Comparison of ENCODE assay signal across 8 cellular contexts in genomic region chr12:48189331-48190125, GRCh38. TPM values are rescaled to one million over a fixed set of nuclear protein-coding genes. Genes with fewer than 3 reads are reported as not detected.
DNase-seq lines count a peak whose midpoint lies in the region; ATAC-seq lines count a peak whose summit lies in the region.

No MANE protein-coding gene starts in this region.

- peak; percentile 61 for ATAC-seq in HG02798 (IDR thresholded peaks at IDR 0.05; ENCODE audit: poor library complexity, unreplicated experiment)
- ATAC-seq in GM18519 (IDR thresholded peaks at IDR 0.05; ENCODE audit: low FRiP score, unreplicated experiment): no peak

- H3K36me3 Mint-ChIP-seq in activated CD4-positive, alpha-beta T cell treated with anti-CD3 and anti-CD28 coated beads, Interleukin-2, amount 10 ng/mL, durations not matched to agents 24 days and 14 days (ENCODE audit: low read depth): peaks cover 2% of the 10 kb centered on the region

- no peaks in the 10 kb centered on the region for H3K9me3 Mint-ChIP-seq in activated CD4-positive, alpha-beta T cell treated with anti-CD3 and anti-CD28 coated beads, Interleukin-2, amount 10 ng/mL, durations not matched to agents 24 days and 14 days

- intact Hi-C loops in activated CD4-positive, alpha-beta T cell treated with anti-CD3 and anti-CD28 coated beads, Interleukin-2, amount 10 ng/mL, durations not matched to agents 24 days and 14 days (cut with micrococcal nuclease): loop anchor here (5.0 to 10.0 kb wide), 5 partner anchors 187 to 625 kb away; partner anchors contain the start of genes CACNB3, COL2A1, TMEM106C and VDR

- H3K27me3 Mint-ChIP-seq in activated CD4-positive, alpha-beta T cell treated with anti-CD3 and anti-CD28 coated beads, Interleukin-2, amount 10 ng/mL, durations not matched to agents 24 days and 14 days: peaks cover 67% of the 10 kb centered on the region

- no peak overlapping the region for H3K27ac Mint-ChIP-seq in activated CD4-positive, alpha-beta T cell treated with anti-CD3 and anti-CD28 coated beads, Interleukin-2, amount 10 ng/mL, durations not matched to agents 24 days and 14 days

- DNase-seq in ELF-1 (ENCODE audit: low read depth, low spot score) (peak; percentile 82), NCI-H446 (lab: John Stamatoyannopoulos, UW) (peak; percentile 21 to 58), dermis microvascular lymphatic vessel endothelial cell (ENCODE audit: low read depth in 2 of 2) (peak; percentile 34 to 65), lung microvascular endothelial cell (ENCODE audit: low read depth in 2 of 2) (peak; percentile 72)
- DNase-seq in activated CD4-positive, alpha-beta T cell treated with anti-CD3 and anti-CD28 coated beads, Interleukin-2, amount 10 ng/mL, durations not matched to agents 24 days and 14 days: peak; percentile 92
- DNase-seq in stimulated activated CD8-positive, alpha-beta memory T cell treated with anti-CD3 and anti-CD28 coated beads, Interleukin-2, amount 100 ng/mL, for 1 hour (ENCODE audit: low read depth in 2 of 2): peak; percentile 43 to 48

- H3K4me1 Mint-ChIP-seq in activated CD4-positive, alpha-beta T cell treated with anti-CD3 and anti-CD28 coated beads, Interleukin-2, amount 10 ng/mL, durations not matched to agents 24 days and 14 days: peaks cover 15% of the 10 kb centered on the region

- H3K4me3 Mint-ChIP-seq in activated CD4-positive, alpha-beta T cell treated with anti-CD3 and anti-CD28 coated beads, Interleukin-2, amount 10 ng/mL, durations not matched to agents 24 days and 14 days: no peak overlapping the region

RNA-seq across cellular contexts. Expression of gene CCDC184, which starts 6.1 kb away (rescaled TPM):
- total RNA-seq in activated CD4-positive, alpha-beta T cell treated with anti-CD3 and anti-CD28 coated beads, Interleukin-2, amount 10 ng/mL, durations not matched to agents 24 days and 14 days: 0.38 and 0.44 TPM in 2 replicates
- total RNA-seq in dermis microvascular lymphatic vessel endothelial cell (under 0.01 TPM in 1 of 2 replicates, not detected in the other), lung microvascular endothelial cell (not detected in 2 replicates)

RNA-seq across cellular contexts. Expression of gene OR10AD1, which starts 13.6 kb away (rescaled TPM):
- total RNA-seq in activated CD4-positive, alpha-beta T cell treated with anti-CD3 and anti-CD28 coated beads, Interleukin-2, amount 10 ng/mL, durations not matched to agents 24 days and 14 days: not detected in 2 replicates
- total RNA-seq in dermis microvascular lymphatic vessel endothelial cell (not detected in 2 replicates), lung microvascular endothelial cell (not detected in 2 replicates)

RNA-seq across cellular contexts. Expression of gene ASB8, which starts 32.2 kb away (rescaled TPM):
- 30.0 and 35.8 TPM in 2 replicates for total RNA-seq in activated CD4-positive, alpha-beta T cell treated with anti-CD3 and anti-CD28 coated beads, Interleukin-2, amount 10 ng/mL, durations not matched to agents 24 days and 14 days
- 14.0 and 15.6 TPM in 2 replicates for total RNA-seq in dermis microvascular lymphatic vessel endothelial cell
- total RNA-seq in lung microvascular endothelial cell: 11.1 and 16.7 TPM in 2 replicates

Comparison
In these comparisons a context has a peak if more than half of its experiments do, and no peak if none do; other contexts are left out.
1. DNase-seq: peak in every context shown above with its lines; median percentile 92 in activated CD4-positive, alpha-beta T cell treated with anti-CD3 and anti-CD28 coated beads, Interleukin-2, amount 10 ng/mL, durations not matched to agents 24 days and 14 days; 82 in ELF-1; 72 in lung microvascular endothelial cell; 50 in dermis microvascular lymphatic vessel endothelial cell; 46 in stimulated activated CD8-positive, alpha-beta memory T cell treated with anti-CD3 and anti-CD28 coated beads, Interleukin-2, amount 100 ng/mL, for 1 hour; 40 in NCI-H446.